In the genomic region with DNA sequence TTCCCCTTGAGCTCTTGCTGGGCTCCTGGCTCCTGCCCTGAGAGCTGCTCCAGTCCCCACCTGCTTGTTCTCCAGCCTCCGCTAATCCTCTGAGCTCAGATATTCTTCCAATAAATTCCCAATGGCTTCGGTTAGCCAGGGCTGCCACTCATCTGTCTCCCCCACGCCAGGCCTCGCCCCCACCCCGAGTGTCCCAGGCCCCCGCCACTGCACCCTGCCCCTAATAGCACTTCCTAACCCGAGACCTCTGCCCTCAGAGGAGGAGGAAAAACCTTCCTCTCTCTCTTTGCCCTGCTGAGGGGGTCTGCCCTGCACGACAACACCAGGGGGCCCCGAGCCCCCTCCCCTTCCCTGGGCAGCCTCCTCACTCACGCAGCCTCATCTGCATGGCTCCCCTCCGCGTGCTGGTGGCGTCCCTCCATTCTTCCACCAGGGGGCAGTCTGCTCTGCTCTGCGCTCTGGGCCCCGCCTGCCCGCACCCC, we compare ENCODE assay signal across 7 cellular contexts. TPM values are rescaled to one million over a fixed set of nuclear protein-coding genes. Genes with fewer than 3 reads are reported as not detected.
DNase-seq lines count a peak whose midpoint lies in the region.
"Had no signal": no experiment of that assay in that cellular context is flagged by ENCODE, and none has a peak within 500 bp of the region (broad histone marks: within the 10 kb centered on the region; RNA-seq: fewer than 3 reads in every experiment).

No MANE protein-coding gene starts in this region.

- CTCF ChIA-PET in activated CD4-positive, alpha-beta memory T cell treated with anti-CD3 and anti-CD28 coated beads, Interleukin-2, amount 10 ng/mL, durations not matched to agents 7 days and 5 days (lab: Charles Lee): interaction anchor here (0.6 kb wide), 1 partner anchor 11 kb away, joined by 3 read pairs; no protein-coding TSS in a partner anchor

- H3K4me1 Mint-ChIP-seq in activated CD4-positive, alpha-beta memory T cell treated with anti-CD3 and anti-CD28 coated beads, Interleukin-2, amount 10 ng/mL, durations not matched to agents 7 days and 5 days: peaks cover 16% of the 10 kb centered on the region

- peaks cover 7% of the 10 kb centered on the region for H3K36me3 Mint-ChIP-seq in activated CD4-positive, alpha-beta memory T cell treated with anti-CD3 and anti-CD28 coated beads, Interleukin-2, amount 10 ng/mL, durations not matched to agents 7 days and 5 days (ENCODE audit: low read depth)

- no peak overlapping the region for H3K4me3 Mint-ChIP-seq in activated CD4-positive, alpha-beta memory T cell treated with anti-CD3 and anti-CD28 coated beads, Interleukin-2, amount 10 ng/mL, durations not matched to agents 7 days and 5 days
- H3K4me3 Mint-ChIP-seq: dendritic cell treated with granulocyte-macrophage colony-stimulating factor and Interleukin-4, amounts not matched to agents 40 ng/mL and 50 ng/mL, for 4 days had no signal

- peaks cover 12% of the 10 kb centered on the region for H3K9me3 Mint-ChIP-seq in activated CD4-positive, alpha-beta memory T cell treated with anti-CD3 and anti-CD28 coated beads, Interleukin-2, amount 10 ng/mL, durations not matched to agents 7 days and 5 days

- H3K27me3 Mint-ChIP-seq in activated CD4-positive, alpha-beta memory T cell treated with anti-CD3 and anti-CD28 coated beads, Interleukin-2, amount 10 ng/mL, durations not matched to agents 7 days and 5 days: peaks cover 10% of the 10 kb centered on the region

- POLR2A ChIA-PET in activated CD4-positive, alpha-beta memory T cell treated with anti-CD3 and anti-CD28 coated beads, Interleukin-2, amount 10 ng/mL, durations not matched to agents 7 days and 5 days (lab: Charles Lee): no interaction called here

- DNase-seq in NCI-H1436 (lab: John Stamatoyannopoulos, UW): peak; percentile 31
- no peak for DNase-seq in NCI-H1436 treated with DMSO at 0.1 percent for 48 hours (lab: John Stamatoyannopoulos, UW)
- DNase-seq in activated CD4-positive, alpha-beta memory T cell treated with anti-CD3 and anti-CD28 coated beads, Interleukin-2, amount 10 ng/mL, durations not matched to agents 7 days and 5 days: peak; percentile 63
- peak; percentile 88 for DNase-seq in iPS-NIHi11 (ENCODE audit: low spot score)
- DNase-seq in kidney tubule cell (ENCODE audit: low spot score): no peak
- no peak for DNase-seq in occipital lobe (lab: John Stamatoyannopoulos, UW)

- no peak overlapping the region for H3K27ac Mint-ChIP-seq in activated CD4-positive, alpha-beta memory T cell treated with anti-CD3 and anti-CD28 coated beads, Interleukin-2, amount 10 ng/mL, durations not matched to agents 7 days and 5 days
- H3K27ac Mint-ChIP-seq: dendritic cell treated with granulocyte-macrophage colony-stimulating factor and Interleukin-4, amounts not matched to agents 40 ng/mL and 50 ng/mL, for 4 days had no signal

RNA-seq across cellular contexts. Expression of a gene that starts 5.4 kb away (rescaled TPM):
- total RNA-seq in activated CD4-positive, alpha-beta memory T cell treated with anti-CD3 and anti-CD28 coated beads, Interleukin-2, amount 10 ng/mL, durations not matched to agents 7 days and 5 days: not detected
- total RNA-seq in occipital lobe: not detected

RNA-seq across cellular contexts. Expression of a gene that starts 11.7 kb away (rescaled TPM):
- total RNA-seq in activated CD4-positive, alpha-beta memory T cell treated with anti-CD3 and anti-CD28 coated beads, Interleukin-2, amount 10 ng/mL, durations not matched to agents 7 days and 5 days: not detected
- not detected for total RNA-seq in occipital lobe

RNA-seq across cellular contexts. Expression of a gene that starts 21.4 kb away (rescaled TPM):
- 10 to 100 TPM; 39.6 to 42.9 TPM for total RNA-seq in activated CD4-positive, alpha-beta memory T cell treated with anti-CD3 and anti-CD28 coated beads, Interleukin-2, amount 10 ng/mL, durations not matched to agents 7 days and 5 days
- 15.9 TPM for total RNA-seq in occipital lobe

RNA-seq across cellular contexts. Expression of a gene that starts 21.4 kb away (rescaled TPM):
- total RNA-seq in activated CD4-positive, alpha-beta memory T cell treated with anti-CD3 and anti-CD28 coated beads, Interleukin-2, amount 10 ng/mL, durations not matched to agents 7 days and 5 days: under 1 TPM in 1 of 2 experiments, not detected in 1; 0.40 TPM
- total RNA-seq in occipital lobe: not detected

RNA-seq across cellular contexts. Expression of a gene that starts 26.4 kb away (rescaled TPM):
- 1 to 10 TPM in 1 of 2 experiments, under 1 TPM in 1; 0.96 to 1.4 TPM for total RNA-seq in activated CD4-positive, alpha-beta memory T cell treated with anti-CD3 and anti-CD28 coated beads, Interleukin-2, amount 10 ng/mL, durations not matched to agents 7 days and 5 days
- 2.8 TPM for total RNA-seq in occipital lobe

Comparison
In these comparisons a context has a peak if more than half of its experiments do, and no peak if none do; other contexts are left out.
1. DNase-seq: peak in NCI-H1436 (single experiment), activated CD4-positive, alpha-beta memory T cell treated with anti-CD3 and anti-CD28 coated beads, Interleukin-2, amount 10 ng/mL, durations not matched to agents 7 days and 5 days (single experiment) and iPS-NIHi11 (single experiment); none in NCI-H1436 treated with DMSO at 0.1 percent for 48 hours (single experiment), kidney tubule cell (single experiment) and occipital lobe (single experiment).